15 cellular contexts compared by ENCODE assay signal in genomic region chr3:131491775-131492174, GRCh38. TPM values are rescaled to one million over a fixed set of nuclear protein-coding genes. Genes with fewer than 3 reads are reported as not detected.
A peak's percentile ranks its signal among the peaks of the same experiment; 100 is the strongest.
DNase-seq lines count a peak whose midpoint lies in the region; ATAC-seq lines count a peak whose summit lies in the region.
"Had no signal": no experiment of that assay in that cellular context is flagged by ENCODE, and none has a peak within 500 bp of the region (broad histone marks: within the 10 kb centered on the region; RNA-seq: fewer than 3 reads in every experiment).

No MANE protein-coding gene starts in this region.

- peaks cover 86% of the 10 kb centered on the region for H3K79me2 ChIP-seq in Karpas-422 (ENCODE audit: low read length)

- H3K4me1 Mint-ChIP-seq in activated naive CD8-positive, alpha-beta T cell treated with anti-CD3 and anti-CD28 coated beads, Interleukin-2, amount 50 U/mL, for 24 hours, result peaks cover 23% of the 10 kb centered on the region
- peaks cover 20% of the 10 kb centered on the region for H3K4me1 Mint-ChIP-seq in activated naive CD8-positive, alpha-beta T cell treated with anti-CD3 and anti-CD28 coated beads for 36 hours
- H3K4me1 Mint-ChIP-seq in activated T-helper 17 cell treated with anti-CD3 and anti-CD28 coated beads, Interleukin-2, amount 50 U/mL, for 72 hours, result peaks cover 17% of the 10 kb centered on the region
- peaks cover 14% of the 10 kb centered on the region for H3K4me1 Mint-ChIP-seq in stimulated activated effector memory CD8-positive, alpha-beta T cell treated with anti-CD3 and anti-CD28 coated beads, Interleukin-12 subunit alpha, Interleukin-12 subunit beta, amount 100 ng/mL, for 72 hours

- peaks cover 48% of the 10 kb centered on the region for H3K36me3 Mint-ChIP-seq in activated naive CD8-positive, alpha-beta T cell treated with anti-CD3 and anti-CD28 coated beads, Interleukin-2, amount 50 U/mL, for 24 hours (ENCODE audit: low read depth)
- H3K36me3 Mint-ChIP-seq in activated naive CD8-positive, alpha-beta T cell treated with anti-CD3 and anti-CD28 coated beads for 36 hours, result peaks cover 39% of the 10 kb centered on the region
- peaks cover 41% of the 10 kb centered on the region for H3K36me3 Mint-ChIP-seq in activated T-helper 17 cell treated with anti-CD3 and anti-CD28 coated beads, Interleukin-2, amount 50 U/mL, for 72 hours (ENCODE audit: low read depth)
- H3K36me3 Mint-ChIP-seq in stimulated activated effector memory CD8-positive, alpha-beta T cell treated with anti-CD3 and anti-CD28 coated beads, Interleukin-12 subunit alpha, Interleukin-12 subunit beta, amount 100 ng/mL, for 72 hours, result peaks cover 39% of the 10 kb centered on the region

- no peaks in the 10 kb centered on the region for H3K9me2 ChIP-seq in Karpas-422 (replicated peaks; ENCODE audit: insufficient read depth, low read length)

- H3K4me1 ChIP-seq in Karpas-422 (ENCODE audit: low read length), result no peaks in the 10 kb centered on the region
- H3K4me1 ChIP-seq: Caco-2 had no signal

- no peak for DNase-seq in activated naive CD8-positive, alpha-beta T cell treated with anti-CD3 and anti-CD28 coated beads, Interleukin-2, amount 50 U/mL, for 24 hours
- no peak for DNase-seq in activated naive CD8-positive, alpha-beta T cell treated with anti-CD3 and anti-CD28 coated beads for 36 hours
- DNase-seq in Karpas-422 (peak; percentile 38), NCI-H2171 (lab: John Stamatoyannopoulos, UW) (no peak), ecto neural progenitor cell (ENCODE audit: low spot score) (no peak)
- no peak for DNase-seq in stimulated activated effector memory CD8-positive, alpha-beta T cell treated with anti-CD3 and anti-CD28 coated beads, Interleukin-12 subunit alpha, Interleukin-12 subunit beta, amount 100 ng/mL, for 72 hours (ENCODE audit: low spot score in 2 of 2)
- DNase-seq in activated CD8-positive, alpha-beta memory T cell treated with anti-CD3 and anti-CD28 coated beads, Interleukin-2, amount 50 U/mL, for 48 hours, result no peak
- DNase-seq: 8988T; AML-193; Caco-2; CD8-positive, alpha-beta memory T cell; DND-41 had no signal

- no peaks in the 10 kb centered on the region for H3K9me3 Mint-ChIP-seq in activated naive CD8-positive, alpha-beta T cell treated with anti-CD3 and anti-CD28 coated beads, Interleukin-2, amount 50 U/mL, for 24 hours
- no peaks in the 10 kb centered on the region for H3K9me3 Mint-ChIP-seq in activated naive CD8-positive, alpha-beta T cell treated with anti-CD3 and anti-CD28 coated beads for 36 hours
- no peaks in the 10 kb centered on the region for H3K9me3 Mint-ChIP-seq in activated T-helper 17 cell treated with anti-CD3 and anti-CD28 coated beads, Interleukin-2, amount 50 U/mL, for 72 hours
- no peaks in the 10 kb centered on the region for H3K9me3 Mint-ChIP-seq in stimulated activated effector memory CD8-positive, alpha-beta T cell treated with anti-CD3 and anti-CD28 coated beads, Interleukin-12 subunit alpha, Interleukin-12 subunit beta, amount 100 ng/mL, for 72 hours
- H3K9me3 Mint-ChIP-seq: CD8-positive, alpha-beta memory T cell; IgD-negative memory B cell had no signal

- H3K27me3 Mint-ChIP-seq in activated naive CD8-positive, alpha-beta T cell treated with anti-CD3 and anti-CD28 coated beads, Interleukin-2, amount 50 U/mL, for 24 hours, result no peaks in the 10 kb centered on the region
- no peaks in the 10 kb centered on the region for H3K27me3 Mint-ChIP-seq in activated naive CD8-positive, alpha-beta T cell treated with anti-CD3 and anti-CD28 coated beads for 36 hours
- H3K27me3 Mint-ChIP-seq in activated T-helper 17 cell treated with anti-CD3 and anti-CD28 coated beads, Interleukin-2, amount 50 U/mL, for 72 hours, result no peaks in the 10 kb centered on the region
- H3K27me3 Mint-ChIP-seq: CD8-positive, alpha-beta memory T cell; IgD-negative memory B cell had no signal

- H3K27ac Mint-ChIP-seq in activated naive CD8-positive, alpha-beta T cell treated with anti-CD3 and anti-CD28 coated beads, Interleukin-2, amount 50 U/mL, for 24 hours, result no peak overlapping the region
- no peak overlapping the region for H3K27ac Mint-ChIP-seq in activated naive CD8-positive, alpha-beta T cell treated with anti-CD3 and anti-CD28 coated beads for 36 hours
- no peak overlapping the region for H3K27ac Mint-ChIP-seq in activated T-helper 17 cell treated with anti-CD3 and anti-CD28 coated beads, Interleukin-2, amount 50 U/mL, for 72 hours
- H3K27ac Mint-ChIP-seq in stimulated activated effector memory CD8-positive, alpha-beta T cell treated with anti-CD3 and anti-CD28 coated beads, Interleukin-12 subunit alpha, Interleukin-12 subunit beta, amount 100 ng/mL, for 72 hours, result no peak overlapping the region
- H3K27ac Mint-ChIP-seq: IgD-negative memory B cell had no signal

- peak; percentile 69 for ATAC-seq in activated naive CD8-positive, alpha-beta T cell treated with anti-CD3 and anti-CD28 coated beads, Interleukin-2, amount 50 U/mL, for 24 hours
- peak; percentile 47 for ATAC-seq in activated T-helper 17 cell treated with anti-CD3 and anti-CD28 coated beads, Interleukin-2, amount 50 U/mL, for 72 hours (replicated peaks)
- ATAC-seq in stimulated activated effector memory CD8-positive, alpha-beta T cell treated with anti-CD3 and anti-CD28 coated beads, Interleukin-12 subunit alpha, Interleukin-12 subunit beta, amount 100 ng/mL, for 72 hours, result peak; percentile 57

- H3K36me3 ChIP-seq in Karpas-422 (ENCODE audit: insufficient read depth, low read length), result peaks cover 78% of the 10 kb centered on the region

- H4K20me1 ChIP-seq in Karpas-422 (ENCODE audit: insufficient read depth, low read depth, low read length), result no peaks in the 10 kb centered on the region

- no peak overlapping the region for H3K9ac ChIP-seq in Karpas-422 (ENCODE audit: low read length)
- H3K9ac ChIP-seq: BLaER1 had no signal

- no peak overlapping the region for H3K27ac ChIP-seq in Karpas-422 (ENCODE audit: low read length)
- H3K27ac ChIP-seq: BLaER1 had no signal

- H2AFZ ChIP-seq in Karpas-422 (ENCODE audit: low read length), result no peak overlapping the region

- no peaks in the 10 kb centered on the region for H3K27me3 ChIP-seq in Karpas-422 (ENCODE audit: low read length)
- H3K27me3 ChIP-seq: BLaER1 had no signal

- no peak overlapping the region for H3K4me2 ChIP-seq in Karpas-422 (ENCODE audit: low read depth, low read length, poor library complexity, severe bottlenecking)
- H3K4me2 ChIP-seq: BLaER1 had no signal

- no peak overlapping the region for H3K4me3 Mint-ChIP-seq in activated naive CD8-positive, alpha-beta T cell treated with anti-CD3 and anti-CD28 coated beads, Interleukin-2, amount 50 U/mL, for 24 hours
- no peak overlapping the region for H3K4me3 Mint-ChIP-seq in activated naive CD8-positive, alpha-beta T cell treated with anti-CD3 and anti-CD28 coated beads for 36 hours
- H3K4me3 Mint-ChIP-seq in activated T-helper 17 cell treated with anti-CD3 and anti-CD28 coated beads, Interleukin-2, amount 50 U/mL, for 72 hours, result no peak overlapping the region
- no peak overlapping the region for H3K4me3 Mint-ChIP-seq in stimulated activated effector memory CD8-positive, alpha-beta T cell treated with anti-CD3 and anti-CD28 coated beads, Interleukin-12 subunit alpha, Interleukin-12 subunit beta, amount 100 ng/mL, for 72 hours
- H3K4me3 Mint-ChIP-seq: CD8-positive, alpha-beta memory T cell; IgD-negative memory B cell had no signal

- no peak overlapping the region for H3K4me3 ChIP-seq in Karpas-422 (ENCODE audit: low read length)
- H3K4me3 ChIP-seq: BLaER1 had no signal

- no peaks in the 10 kb centered on the region for H3K9me3 ChIP-seq in Karpas-422 (ENCODE audit: low read length)
- H3K9me3 ChIP-seq: BLaER1, Caco-2 had no signal

RNA-seq across cellular contexts. Expression of gene MRPL3, which starts 11.0 kb away (rescaled TPM):
- total RNA-seq in activated naive CD8-positive, alpha-beta T cell treated with anti-CD3 and anti-CD28 coated beads for 36 hours, result 100 to 1,000 TPM; 221 to 229 TPM
- 150 and 156 TPM in 2 replicates for total RNA-seq in Karpas-422 (2014; rRNA removed; shearing (Covaris generic); ENCODE audit: low replicate concordance)
- total RNA-seq in activated T-helper 17 cell treated with anti-CD3 and anti-CD28 coated beads, Interleukin-2, amount 50 U/mL, for 72 hours, result 100 to 1,000 TPM in 1 of 2 donors, 10 to 100 TPM in 1; 73.9 to 127 TPM
